Comparison of ENCODE assay signal across 5 cellular contexts in the genomic region with DNA sequence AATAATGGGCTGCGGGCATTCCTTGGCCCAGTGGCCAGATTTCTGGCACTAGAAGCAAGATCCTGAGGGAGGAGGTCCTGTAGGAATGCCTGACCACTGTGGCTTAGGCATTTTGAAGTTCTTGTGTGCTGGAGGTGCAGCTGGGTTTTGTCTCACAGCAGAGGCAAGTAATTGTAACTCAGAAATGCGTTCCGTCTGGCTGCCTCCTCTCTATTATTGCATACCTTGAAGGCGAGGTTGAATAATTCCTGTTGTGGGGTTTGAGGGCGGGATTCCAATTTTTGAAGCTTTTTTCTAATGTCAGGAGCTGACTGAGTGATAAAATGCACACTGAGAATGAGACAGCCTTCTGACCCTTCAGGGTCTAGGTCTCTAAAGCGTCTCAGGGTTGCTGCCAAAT.
DNase-seq lines count a peak whose midpoint lies in the region; TF ChIP-seq lines count a peak whose summit lies in the region.
"Not testable (repeated sequence)": the region's sequence is repeated elsewhere in the genome, so short reads cannot be mapped to it uniquely, and the experiment has no call there.

No MANE protein-coding gene starts in this region.

- DNase-seq in Caki2 (ENCODE audit: low read depth) = peak; percentile 12
- DNase-seq in astrocyte of the hippocampus (ENCODE audit: low read depth, low spot score) = peak; percentile 12
- peak; percentile 44 for DNase-seq in glomerular visceral epithelial cell (ENCODE audit: extremely low spot score)
- DNase-seq in left kidney (ENCODE audit: low read depth, low spot score) = peak; percentile 20

- TF ChIP-seq EP300 in Ishikawa (IDR thresholded peaks at IDR 0.05; ENCODE audit: borderline replicate concordance) = peak; percentile 79

- in situ Hi-C loops in Caki2 (cut with HindIII; ENCODE audit: low pct_unique_long_range_greater_than_20kb, low sequenced_read_pairs) = not testable (repeated sequence)

- TF ChIP-seq RAD21 in Ishikawa (IDR thresholded peaks at IDR 0.05; ENCODE audit: low read depth) = not testable (repeated sequence)

TF ChIP-seq in Ishikawa, 13 proteins besides CTCF, POLR2A, EP300 and RAD21:
- TF ChIP-seq NFIC (IDR thresholded peaks at IDR 0.05) = peak; percentile 70
- peak; percentile 37; the same call in 1 of the 2 replicates for TF ChIP-seq FOXM1 (IDR thresholded peaks at IDR 0.05; ENCODE audit: borderline replicate concordance, low read depth)
- peak; percentile 82 for TF ChIP-seq TCF12 (IDR thresholded peaks at IDR 0.05; ENCODE audit: low read depth)
- 0 out of 2 replicates have a peak, but pooled peaks have one; percentile 17 for TF ChIP-seq CEBPB (IDR thresholded peaks at IDR 0.05)
- peak; percentile 82 for TF ChIP-seq TEAD4 (IDR thresholded peaks at IDR 0.05)
TF ChIP-seq in Ishikawa: peak in this region for 5; not testable (repeated sequence) for 8.

Comparison
In these comparisons a context has a peak if more than half of its experiments do, and no peak if none do; other contexts are left out.
1. Peak in every context shown above with its lines: DNase-seq.